In genomic region chr10:79145517-79146470, GRCh38 we compare ENCODE assay signal across 10 cellular contexts.
DNase-seq lines count a peak whose midpoint lies in the region; ATAC-seq and TF ChIP-seq lines count a peak whose summit lies in the region.
"Had no signal": no experiment of that assay in that cellular context is flagged by ENCODE, and none has a peak within 500 bp of the region (broad histone marks: within the 10 kb centered on the region; RNA-seq: fewer than 3 reads in every experiment).

No MANE protein-coding gene starts in this region.

- DNase-seq in CD14-positive monocyte (ENCODE audit: low spot score), result no peak
- DNase-seq in esophagus muscularis mucosa (ENCODE audit: extremely low spot score), result no peak
- DNase-seq in prostate gland (ENCODE audit: low spot score), result no peak
- no peak for DNase-seq in NCI-H69 (lab: John Stamatoyannopoulos, UW)
- DNase-seq in AG20443 (ENCODE audit: low spot score), result no peak
- DNase-seq in DMS 273 (lab: John Stamatoyannopoulos, UW; ENCODE audit: unreplicated experiment), result no peak
- DNase-seq: activated T-cell treated with anti-CD3 and anti-CD28 coated beads for 4 hours, NCI-H1105 treated with DMSO at 0.1 percent for 48 hours had no signal

- H3F3A ChIP-seq in Loucy (ENCODE audit: low read depth), result no peaks in the 10 kb centered on the region

- peaks cover 98% of the 10 kb centered on the region for H3K4me1 ChIP-seq in Loucy (ENCODE audit: insufficient read depth, low read length, poor library complexity, severe bottlenecking)
- peaks cover 99 to 100% (median 100%) of the 10 kb centered on the region in 4 donors for H3K4me1 ChIP-seq in esophagus muscularis mucosa
- H3K4me1 ChIP-seq in prostate gland (replicated peaks), result peaks cover 50% of the 10 kb centered on the region

- H3K36me3 ChIP-seq in Loucy (ENCODE audit: insufficient read depth, low read length) (peaks cover 82% of the 10 kb centered on the region; the same call in 1 of the 2 replicates), esophagus muscularis mucosa (peaks cover 0 to 33% (median 20%) of the 10 kb centered on the region in 4 donors), prostate gland (no peaks in the 10 kb centered on the region)

- H3K4me1 Mint-ChIP-seq in CD14-positive monocyte, result peaks cover 85% of the 10 kb centered on the region

- peak overlapping the region; percentile 85 to 90 (median 88) for H3K27ac ChIP-seq in esophagus muscularis mucosa (replicated peaks in 1 of 4)
- H3K27ac ChIP-seq in prostate gland, result peak overlapping the region; percentile 62 to 71

- no peak for ATAC-seq in GM18505 (IDR thresholded peaks at IDR 0.05; ENCODE audit: unreplicated experiment)

- TF ChIP-seq CTCF in CD14-positive monocyte (IDR thresholded peaks at IDR 0.05) (no peak), Loucy (conservative IDR thresholded peaks at IDR 0.05; ENCODE audit: low read length) (no peak), esophagus muscularis mucosa (IDR thresholded peaks at IDR 0.05) (no peak), prostate gland (IDR thresholded peaks at IDR 0.05) (no peak)

- peak overlapping the region; percentile 41 for H3K9ac ChIP-seq in Loucy (ENCODE audit: low read depth, low read length, poor library complexity, severe bottlenecking)

- H3K4me2 ChIP-seq in Loucy (ENCODE audit: low read depth, low read length, poor library complexity, severe bottlenecking), result no peak overlapping the region

- peak overlapping the region; percentile 37 to 39 for H3K4me3 Mint-ChIP-seq in CD14-positive monocyte

- no peak overlapping the region for H2AFZ ChIP-seq in Loucy (ENCODE audit: low read length)

- H3K36me3 Mint-ChIP-seq in CD14-positive monocyte, result peaks cover 38 to 45% of the 10 kb centered on the region in 2 donors

- no peaks in the 10 kb centered on the region for H3K9me2 ChIP-seq in Loucy (replicated peaks; ENCODE audit: low read depth, low read length)

- peaks cover 0 to 2% (median 0%) of the 10 kb centered on the region in 7 donors for H3K9me3 Mint-ChIP-seq in CD14-positive monocyte

- peaks cover 0 to 2% (median 0%) of the 10 kb centered on the region in 3 donors for H3K27me3 Mint-ChIP-seq in CD14-positive monocyte (ENCODE audit: low read depth in 3 of 3)

- 91% methylated on average over 9 of the region's 9 CpGs for WGBS in esophagus muscularis mucosa
- 88% methylated on average over 9 of the region's 9 CpGs for WGBS in prostate gland

- no peaks in the 10 kb centered on the region for H3K27me3 ChIP-seq in Loucy (ENCODE audit: insufficient read depth, low read length, poor library complexity, severe bottlenecking)
- no peaks in the 10 kb centered on the region for H3K27me3 ChIP-seq in esophagus muscularis mucosa
- no peaks in the 10 kb centered on the region for H3K27me3 ChIP-seq in prostate gland (replicated peaks; ENCODE audit: insufficient read depth)

- TF ChIP-seq EP300 in esophagus muscularis mucosa (IDR thresholded peaks at IDR 0.05), result no peak

- H3K9me3 ChIP-seq in Loucy (ENCODE audit: insufficient read depth, low read depth, low read length) (no peaks in the 10 kb centered on the region), esophagus muscularis mucosa (no peaks in the 10 kb centered on the region), prostate gland (no peaks in the 10 kb centered on the region)

- peaks cover 23% of the 10 kb centered on the region for H4K20me1 ChIP-seq in Loucy (ENCODE audit: insufficient read depth, low read length, poor library complexity, severe bottlenecking)

- TF ChIP-seq POLR2A in esophagus muscularis mucosa (IDR thresholded peaks at IDR 0.05; ENCODE audit: low read depth), result no peak
- no peak for TF ChIP-seq POLR2A in prostate gland (IDR thresholded peaks at IDR 0.05)
- TF ChIP-seq POLR2A in GM18505 (IDR thresholded peaks at IDR 0.05; ENCODE audit: borderline replicate concordance, extremely low read depth, insufficient read depth, insufficient read length), result no peak

- H3K4me3 ChIP-seq in Loucy (ENCODE audit: low read length, poor library complexity, severe bottlenecking) (no peak overlapping the region), esophagus muscularis mucosa (no peak overlapping the region), prostate gland (no peak overlapping the region)

- H3K79me2 ChIP-seq in Loucy (ENCODE audit: insufficient read depth, low read length), result peaks cover 100% of the 10 kb centered on the region

- H3K27ac Mint-ChIP-seq in CD14-positive monocyte, result peak overlapping the region; percentile 87 to 98 (median 92)

- intact Hi-C loops in CD14-positive monocyte (cut with micrococcal nuclease), result no loop called here
- intact Hi-C loops in esophagus muscularis mucosa (cut with DNase I), result loop anchor here (5.0 kb wide), 1 partner anchor 73 kb away; no protein-coding TSS in a partner anchor
- intact Hi-C loops in prostate gland (cut with DNase I), result no loop called here
